8 cellular contexts compared by ENCODE assay signal in genomic region chr19:873084-874019, GRCh38. TPM values are rescaled to one million over a fixed set of nuclear protein-coding genes. Genes with fewer than 3 reads are reported as not detected.
A peak's percentile ranks its signal among the peaks of the same experiment; 100 is the strongest.
DNase-seq lines count a peak whose midpoint lies in the region; ATAC-seq, FAIRE-seq and TF ChIP-seq lines count a peak whose summit lies in the region.

No MANE protein-coding gene starts in this region.

- H3K4me1 Mint-ChIP-seq in activated T-helper 1 cell treated with anti-CD3 and anti-CD28 coated beads, Interleukin-12 subunit alpha, Interleukin-12 subunit beta, Interleukin-2, Interleukin-4 antibody, amounts not matched to agents 30 ng/mL and 10 ng/mL and 1 ng/mL, durations not matched to agents 14 hours and 24 hours and 36 hours (ENCODE audit: low read depth) = no peaks in the 10 kb centered on the region

- H3K36me3 Mint-ChIP-seq in activated T-helper 1 cell treated with anti-CD3 and anti-CD28 coated beads, Interleukin-12 subunit alpha, Interleukin-12 subunit beta, Interleukin-2, Interleukin-4 antibody, amounts not matched to agents 30 ng/mL and 10 ng/mL and 1 ng/mL, durations not matched to agents 14 hours and 24 hours and 36 hours (ENCODE audit: low read depth) = peaks cover 6% of the 10 kb centered on the region

- peaks cover 25% of the 10 kb centered on the region for H3K4me1 ChIP-seq in lower lobe of right lung

- peaks cover 36% of the 10 kb centered on the region for H3K36me3 ChIP-seq in lower lobe of right lung

- no peak overlapping the region for H3K27ac ChIP-seq in lower lobe of right lung

- no peak for TF ChIP-seq CTCF in lower lobe of right lung (IDR thresholded peaks at IDR 0.05)
- no peak for TF ChIP-seq CTCF in D721Med (IDR thresholded peaks at IDR 0.05; ENCODE audit: insufficient read depth, missing control alignments)

- no peak for TF ChIP-seq POLR2A in GM12892 (IDR thresholded peaks at IDR 0.05; ENCODE audit: low read depth, low read length)

- no peaks in the 10 kb centered on the region for H3K27me3 Mint-ChIP-seq in activated T-helper 1 cell treated with anti-CD3 and anti-CD28 coated beads, Interleukin-12 subunit alpha, Interleukin-12 subunit beta, Interleukin-2, Interleukin-4 antibody, amounts not matched to agents 30 ng/mL and 10 ng/mL and 1 ng/mL, durations not matched to agents 14 hours and 24 hours and 36 hours (ENCODE audit: insufficient read depth)

- no peak overlapping the region for H3K4me3 ChIP-seq in lower lobe of right lung

- H3K9me3 ChIP-seq in lower lobe of right lung = no peaks in the 10 kb centered on the region

- H3K4me3 Mint-ChIP-seq in activated T-helper 1 cell treated with anti-CD3 and anti-CD28 coated beads, Interleukin-12 subunit alpha, Interleukin-12 subunit beta, Interleukin-2, Interleukin-4 antibody, amounts not matched to agents 30 ng/mL and 10 ng/mL and 1 ng/mL, durations not matched to agents 14 hours and 24 hours and 36 hours = no peak overlapping the region

- intact Hi-C loops in activated T-helper 1 cell treated with anti-CD3 and anti-CD28 coated beads, Interleukin-12 subunit alpha, Interleukin-12 subunit beta, Interleukin-2, Interleukin-4 antibody, amounts not matched to agents 30 ng/mL and 10 ng/mL and 1 ng/mL, durations not matched to agents 14 hours and 24 hours and 36 hours (cut with micrococcal nuclease) = no loop called here
- intact Hi-C loops in lower lobe of right lung (cut with DNase I) = no loop called here

- H3K27ac Mint-ChIP-seq in activated T-helper 1 cell treated with anti-CD3 and anti-CD28 coated beads, Interleukin-12 subunit alpha, Interleukin-12 subunit beta, Interleukin-2, Interleukin-4 antibody, amounts not matched to agents 30 ng/mL and 10 ng/mL and 1 ng/mL, durations not matched to agents 14 hours and 24 hours and 36 hours = peak overlapping the region; percentile 36

- ATAC-seq in lower lobe of right lung = peak; percentile 52 to 71
- no peak for ATAC-seq in GM19467 (IDR thresholded peaks at IDR 0.05; ENCODE audit: unreplicated experiment)

- peak; percentile 97 for FAIRE-seq in GM12892 (lab: Jason Lieb, UNC)
- no peak for FAIRE-seq in D721Med (lab: Jason Lieb, UNC)

- DNase-seq in GM12892 (ENCODE audit: insufficient read length) = peak; percentile 86
- DNase-seq in RKO (ENCODE audit: low spot score) = peak; percentile 53
- DNase-seq in activated T-helper 1 cell treated with anti-CD3 and anti-CD28 coated beads, Interleukin-12 subunit alpha, Interleukin-12 subunit beta, Interleukin-2, Interleukin-4 antibody, amounts not matched to agents 30 ng/mL and 10 ng/mL and 1 ng/mL, durations not matched to agents 14 hours and 24 hours and 36 hours (ENCODE audit: low spot score) = peak; percentile 76
- peak; percentile 77 for DNase-seq in lower lobe of right lung
- no peak for DNase-seq in superior temporal gyrus (ENCODE audit: extremely low spot score)
- no peak for DNase-seq in hypothalamus (lab: John Stamatoyannopoulos, UW)
- DNase-seq in D721Med (ENCODE audit: insufficient read length, low spot score) = no peak

- H3K27me3 ChIP-seq in lower lobe of right lung (ENCODE audit: low read depth) = no peaks in the 10 kb centered on the region

- no peaks in the 10 kb centered on the region for H3K9me3 Mint-ChIP-seq in activated T-helper 1 cell treated with anti-CD3 and anti-CD28 coated beads, Interleukin-12 subunit alpha, Interleukin-12 subunit beta, Interleukin-2, Interleukin-4 antibody, amounts not matched to agents 30 ng/mL and 10 ng/mL and 1 ng/mL, durations not matched to agents 14 hours and 24 hours and 36 hours

RNA-seq across cellular contexts. Expression of gene CFD, which starts 13.9 kb away (rescaled TPM):
- not detected for polyA plus RNA-seq in GM12892 (2012; ENCODE audit: missing spikeins)
- 0.91 and 1.2 TPM in 2 replicates for total RNA-seq in activated T-helper 1 cell treated with anti-CD3 and anti-CD28 coated beads, Interleukin-12 subunit alpha, Interleukin-12 subunit beta, Interleukin-2, Interleukin-4 antibody, amounts not matched to agents 30 ng/mL and 10 ng/mL and 1 ng/mL, durations not matched to agents 14 hours and 24 hours and 36 hours
- total RNA-seq in lower lobe of right lung = 282 TPM

RNA-seq across cellular contexts. Expression of gene MED16, which starts 19.6 kb away (rescaled TPM):
- 7.4 TPM for polyA plus RNA-seq in GM12892 (2012; ENCODE audit: missing spikeins)
- total RNA-seq in activated T-helper 1 cell treated with anti-CD3 and anti-CD28 coated beads, Interleukin-12 subunit alpha, Interleukin-12 subunit beta, Interleukin-2, Interleukin-4 antibody, amounts not matched to agents 30 ng/mL and 10 ng/mL and 1 ng/mL, durations not matched to agents 14 hours and 24 hours and 36 hours = 62.1 and 62.5 TPM in 2 replicates
- 46.1 TPM for total RNA-seq in lower lobe of right lung

RNA-seq across cellular contexts. Expression of gene RNU6-9, which starts 19.9 kb away (rescaled TPM):
- polyA plus RNA-seq in GM12892 (2012; ENCODE audit: missing spikeins) = not detected
- not detected in 2 replicates for total RNA-seq in activated T-helper 1 cell treated with anti-CD3 and anti-CD28 coated beads, Interleukin-12 subunit alpha, Interleukin-12 subunit beta, Interleukin-2, Interleukin-4 antibody, amounts not matched to agents 30 ng/mL and 10 ng/mL and 1 ng/mL, durations not matched to agents 14 hours and 24 hours and 36 hours
- not detected for total RNA-seq in lower lobe of right lung

RNA-seq across cellular contexts. Expression of gene ELANE, which starts 21.2 kb away (rescaled TPM):
- polyA plus RNA-seq in GM12892 (2012; ENCODE audit: missing spikeins) = not detected
- total RNA-seq in activated T-helper 1 cell treated with anti-CD3 and anti-CD28 coated beads, Interleukin-12 subunit alpha, Interleukin-12 subunit beta, Interleukin-2, Interleukin-4 antibody, amounts not matched to agents 30 ng/mL and 10 ng/mL and 1 ng/mL, durations not matched to agents 14 hours and 24 hours and 36 hours = not detected in 2 replicates
- 0.97 TPM for total RNA-seq in lower lobe of right lung

RNA-seq across cellular contexts. Expression of gene PRTN3, which starts 32.6 kb away (rescaled TPM):
- not detected for polyA plus RNA-seq in GM12892 (2012; ENCODE audit: missing spikeins)
- not detected in 2 replicates for total RNA-seq in activated T-helper 1 cell treated with anti-CD3 and anti-CD28 coated beads, Interleukin-12 subunit alpha, Interleukin-12 subunit beta, Interleukin-2, Interleukin-4 antibody, amounts not matched to agents 30 ng/mL and 10 ng/mL and 1 ng/mL, durations not matched to agents 14 hours and 24 hours and 36 hours
- not detected for total RNA-seq in lower lobe of right lung

Comparison
In these comparisons a context has a peak if more than half of its experiments do, and no peak if none do; other contexts are left out.
1. DNase-seq: peak in GM12892 (single experiment), RKO (single experiment), activated T-helper 1 cell treated with anti-CD3 and anti-CD28 coated beads, Interleukin-12 subunit alpha, Interleukin-12 subunit beta, Interleukin-2, Interleukin-4 antibody, amounts not matched to agents 30 ng/mL and 10 ng/mL and 1 ng/mL, durations not matched to agents 14 hours and 24 hours and 36 hours (single experiment) and lower lobe of right lung (single experiment); none in superior temporal gyrus (single experiment), hypothalamus (0 of 51) and D721Med (single experiment).
2. RNA of gene CFD, which starts 13.9 kb away (total RNA-seq): 282 TPM in lower lobe of right lung (single experiment); 0.91 to 1.2 TPM in activated T-helper 1 cell treated with anti-CD3 and anti-CD28 coated beads, Interleukin-12 subunit alpha, Interleukin-12 subunit beta, Interleukin-2, Interleukin-4 antibody, amounts not matched to agents 30 ng/mL and 10 ng/mL and 1 ng/mL, durations not matched to agents 14 hours and 24 hours and 36 hours; every median in the first group is over 100 times any median in the second.